14 cellular contexts compared by ENCODE assay signal in genomic region chr17:61349350-61349749, GRCh38. TPM values are rescaled to one million over a fixed set of nuclear protein-coding genes. Genes with fewer than 3 reads are reported as not detected.
DNase-seq lines count a peak whose midpoint lies in the region; ATAC-seq and TF ChIP-seq lines count a peak whose summit lies in the region.
"Had no signal": no experiment of that assay in that cellular context is flagged by ENCODE, and none has a peak within 500 bp of the region (broad histone marks: within the 10 kb centered on the region; RNA-seq: fewer than 3 reads in every experiment).

No MANE protein-coding gene starts in this region.

- H3K4me1 ChIP-seq in cardiac muscle cell (ENCODE audit: low read depth) = peaks cover 37% of the 10 kb centered on the region
- H3K4me1 ChIP-seq in spleen = peaks cover 0 to 10% (median 0%) of the 10 kb centered on the region in 6 donors

- H3K4me1 Mint-ChIP-seq in endothelial cell (ENCODE audit: unreplicated experiment) = peaks cover 19% of the 10 kb centered on the region
- H3K4me1 Mint-ChIP-seq: activated naive CD8-positive, alpha-beta T cell treated with anti-CD3 and anti-CD28 coated beads for 36 hours had no signal

- H3K27me3 ChIP-seq in cardiac muscle cell (no peaks in the 10 kb centered on the region), spleen (replicated peaks in 1 of 7) (no peaks in the 10 kb centered on the region)

- peaks cover 4% of the 10 kb centered on the region for H3K27me3 Mint-ChIP-seq in endothelial cell (ENCODE audit: unreplicated experiment)
- H3K27me3 Mint-ChIP-seq: activated naive CD8-positive, alpha-beta T cell treated with anti-CD3 and anti-CD28 coated beads for 36 hours had no signal

- H3K36me3 ChIP-seq in cardiac muscle cell (no peaks in the 10 kb centered on the region), spleen (no peaks in the 10 kb centered on the region)

- 80 to 96% (median 87%) methylated on average over 3 of the region's 3 CpGs for WGBS in spleen, 5 donors

- H3K4me3 Mint-ChIP-seq in endothelial cell (ENCODE audit: unreplicated experiment) = no peak overlapping the region
- H3K4me3 Mint-ChIP-seq: activated naive CD8-positive, alpha-beta T cell treated with anti-CD3 and anti-CD28 coated beads for 36 hours had no signal

- TF ChIP-seq CTCF in cardiac muscle cell (IDR thresholded peaks at IDR 0.05; ENCODE audit: low read depth, low read length) (peak; percentile 29), NB4 (IDR thresholded peaks at IDR 0.05; ENCODE audit: low read depth, low read length) (peak; percentile 6), endothelial cell (IDR thresholded peaks at IDR 0.05; ENCODE audit: unreplicated experiment) (no peak), spleen (IDR thresholded peaks at IDR 0.05 in 8 of 11, conservative IDR thresholded peaks at IDR 0.05 in 3 of 11) (peak in 1 of 11 experiments; percentile 19)

- H3K36me3 Mint-ChIP-seq in endothelial cell (ENCODE audit: low read depth, unreplicated experiment) = peaks cover 3% of the 10 kb centered on the region
- H3K36me3 Mint-ChIP-seq: activated naive CD8-positive, alpha-beta T cell treated with anti-CD3 and anti-CD28 coated beads for 36 hours had no signal

- no peak for TF ChIP-seq POLR2A in NB4 (IDR thresholded peaks at IDR 0.05; ENCODE audit: extremely low read depth, insufficient read length)
- TF ChIP-seq POLR2A in spleen (IDR thresholded peaks at IDR 0.05) = no peak

- H3K9me3 Mint-ChIP-seq in endothelial cell (ENCODE audit: unreplicated experiment) = no peaks in the 10 kb centered on the region
- H3K9me3 Mint-ChIP-seq: activated naive CD8-positive, alpha-beta T cell treated with anti-CD3 and anti-CD28 coated beads for 36 hours had no signal

- ATAC-seq in Right ventricle myocardium inferior (no peak), GM18520 (IDR thresholded peaks at IDR 0.05; ENCODE audit: unreplicated experiment) (no peak)

- no peak overlapping the region for H3K27ac ChIP-seq in cardiac muscle cell
- H3K27ac ChIP-seq in spleen = no peak overlapping the region
- H3K27ac ChIP-seq: C4-2B had no signal

- DNase-seq in cardiac muscle cell (ENCODE audit: low read depth in 1 of 2, low spot score in 1 of 2) (peak in 1 of 2 donors; percentile 41), Right ventricle myocardium inferior (ENCODE audit: missing footprints) (no peak), NB4 (ENCODE audit: low read depth) (no peak), endothelial cell (ENCODE audit: low spot score) (peak; percentile 25), spleen (peak; percentile 10), H4 (ENCODE audit: low spot score) (no peak), midbrain (lab: John Stamatoyannopoulos, UW) (no peak)
- DNase-seq: activated naive CD8-positive, alpha-beta T cell treated with anti-CD3 and anti-CD28 coated beads for 36 hours; NCI-H1930; nucleus accumbens had no signal

- intact Hi-C loops in Right ventricle myocardium inferior (cut with DNase I) = no loop called here
- intact Hi-C loops in spleen (cut with DNase I; ENCODE audit: low total_unique reads) = no loop called here

- H3K9me3 ChIP-seq in cardiac muscle cell (ENCODE audit: low read depth) (no peaks in the 10 kb centered on the region), spleen (no peaks in the 10 kb centered on the region)

- no peak overlapping the region for H3K4me3 ChIP-seq in cardiac muscle cell
- no peak overlapping the region for H3K4me3 ChIP-seq in NB4 (ENCODE audit: low read depth, low read length)
- H3K4me3 ChIP-seq in spleen = no peak overlapping the region

- H3K27ac Mint-ChIP-seq in endothelial cell (ENCODE audit: unreplicated experiment) = no peak overlapping the region
- H3K27ac Mint-ChIP-seq: activated naive CD8-positive, alpha-beta T cell treated with anti-CD3 and anti-CD28 coated beads for 36 hours had no signal

RNA-seq across cellular contexts. Expression of gene TBX2, which starts 50.3 kb away (rescaled TPM):
- total RNA-seq in cardiac muscle cell (228 and 273 TPM in 2 replicates), Right ventricle myocardium inferior (12.1 TPM), endothelial cell (ENCODE audit: unreplicated experiment) (0.23 TPM), spleen (10 to 100 TPM; 10.1 to 57.6 (median 32.8) TPM)
- polyA plus RNA-seq in cardiac muscle cell (193 and 212 TPM in 2 replicates), spleen (10 to 100 TPM in 2 of 3 donors, 1 to 10 TPM in 1; 6.4 to 21.0 (median 10.9) TPM)
- 0.95 and 1.5 TPM in 2 replicates for total RNA-seq in H4 (2014; rRNA removed; shearing (Covaris generic))
- total RNA-seq: activated naive CD8-positive, alpha-beta T cell treated with anti-CD3 and anti-CD28 coated beads for 36 hours; dermis microvascular lymphatic vessel endothelial cell; T-helper 1 cell treated with Interleukin-12 subunit alpha and Interleukin-12 subunit beta and Interleukin-4 antibody, amounts not matched to agents 30 ng/mL and 1 ng/mL, for 36 hours had no signal

Comparison
In these comparisons a context has a peak if more than half of its experiments do, and no peak if none do; other contexts are left out.
1. DNase-seq: peak in endothelial cell (single experiment) and spleen (single experiment); none in Right ventricle myocardium inferior (single experiment), NB4 (single experiment), H4 (single experiment) and midbrain (single experiment).